8 cellular contexts compared by ENCODE assay signal in genomic region chr1:184982002-184982954, GRCh38. TPM values are rescaled to one million over a fixed set of nuclear protein-coding genes. Genes with fewer than 3 reads are reported as not detected.
DNase-seq lines count a peak whose midpoint lies in the region; ATAC-seq, FAIRE-seq and TF ChIP-seq lines count a peak whose summit lies in the region.

No MANE protein-coding gene starts in this region.

- CTCF ChIA-PET in activated B cell treated with CpG ODN at 0.5 μM for 24 hours (lab: Charles Lee): interaction anchor here (0.7 to 7.4 kb wide), 20 partner anchors 8 to 1232 kb away, joined by 3 to 198 read pairs (median 4); partner anchors contain the start of gene NIBAN1

- intact Hi-C loops in activated B cell treated with CpG ODN at 0.5 μM for 24 hours (cut with micrococcal nuclease): loop anchor here (1.0 to 2.0 kb wide), 5 partner anchors 8 to 713 kb away; partner anchors contain the start of genes NIBAN1 and RNF2

- H3K4me3 Mint-ChIP-seq in activated B cell treated with CpG ODN at 0.5 μM for 24 hours: no peak overlapping the region

- H3K27me3 ChIP-seq in bronchial epithelial cell (ENCODE audit: control insufficient read depth, insufficient read depth, low read length): no peaks in the 10 kb centered on the region

- no peak overlapping the region for H3K27ac Mint-ChIP-seq in activated B cell treated with CpG ODN at 0.5 μM for 24 hours

- DNase-seq in AML-193 (lab: John Stamatoyannopoulos, UW) (peak; percentile 77 to 83), NCI-H345 (lab: John Stamatoyannopoulos, UW) (peak; percentile 77), activated B cell treated with CpG ODN at 0.5 μM for 24 hours (peak; percentile 62), bronchial epithelial cell (ENCODE audit: low read depth) (peak; percentile 64), kidney tubule cell (ENCODE audit: low spot score) (peak; percentile 67)
- peak; percentile 60 to 71 for DNase-seq in stimulated activated CD4-positive, alpha-beta T cell treated with anti-CD3 and anti-CD28 coated beads, Interleukin-4, amount 100 ng/mL, for 4 hours

- no peak for TF ChIP-seq CTCF in activated B cell treated with CpG ODN at 0.5 μM for 24 hours (IDR thresholded peaks at IDR 0.05)
- TF ChIP-seq CTCF in bronchial epithelial cell (IDR thresholded peaks at IDR 0.05; ENCODE audit: insufficient read depth, low read length, severe bottlenecking): peak; percentile 93

- H3K36me3 Mint-ChIP-seq in activated B cell treated with CpG ODN at 0.5 μM for 24 hours (ENCODE audit: low read depth): no peaks in the 10 kb centered on the region

- H3K4me1 Mint-ChIP-seq in activated B cell treated with CpG ODN at 0.5 μM for 24 hours: peaks cover 5% of the 10 kb centered on the region

- H3K4me3 ChIP-seq in bronchial epithelial cell (ENCODE audit: low read depth, low read length): no peak overlapping the region

- H3K9me3 Mint-ChIP-seq in activated B cell treated with CpG ODN at 0.5 μM for 24 hours: no peaks in the 10 kb centered on the region

- no peak for FAIRE-seq in bronchial epithelial cell (lab: Jason Lieb, UNC)

- H3K36me3 ChIP-seq in bronchial epithelial cell (ENCODE audit: control insufficient read depth, insufficient read depth, low read length): no peaks in the 10 kb centered on the region

- no peaks in the 10 kb centered on the region for H3K27me3 Mint-ChIP-seq in activated B cell treated with CpG ODN at 0.5 μM for 24 hours

- POLR2A ChIA-PET in activated B cell treated with CpG ODN at 0.5 μM for 24 hours (lab: Charles Lee): interaction anchor here (0.8 kb wide), 1 partner anchor 176 kb away, joined by 3 read pairs; no protein-coding TSS in a partner anchor

- peak; percentile 99 for ATAC-seq in GM19023 (IDR thresholded peaks at IDR 0.05; ENCODE audit: unreplicated experiment)
- peak; percentile 96 for ATAC-seq in HG03135 (IDR thresholded peaks at IDR 0.05; ENCODE audit: unreplicated experiment)
- peak; percentile 100 for ATAC-seq in activated B cell treated with CpG ODN at 0.5 μM for 24 hours (ENCODE audit: low read depth)

RNA-seq across cellular contexts. Expression of gene NIBAN1, which starts 8.0 kb away (rescaled TPM):
- total RNA-seq in activated B cell treated with CpG ODN at 0.5 μM for 24 hours (23.0 and 25.4 TPM in 2 replicates), bronchial epithelial cell (97.4 and 169 TPM in 2 replicates)
